In genomic region chr3:100004931-100005330, GRCh38 we compare ENCODE assay signal across 15 cellular contexts.
"Had no signal": no experiment of that assay in that cellular context is flagged by ENCODE, and none has a peak within 500 bp of the region (broad histone marks: within the 10 kb centered on the region; RNA-seq: fewer than 3 reads in every experiment).

No MANE protein-coding gene starts in this region.

- H3K9me3 ChIP-seq: adrenal gland had no signal

- H3K4me3 Mint-ChIP-seq: activated naive CD4-positive, alpha-beta T cell treated with anti-CD3 and anti-CD28 coated beads for 36 hours; T-helper 17 cell; WTC11 had no signal

- H3K27me3 ChIP-seq: adrenal gland, foreskin keratinocyte had no signal

- ATAC-seq: esophagus mucosa; foreskin keratinocyte; sciatic nerve; stimulated activated naive CD8-positive, alpha-beta T cell treated with anti-CD3 and anti-CD28 coated beads, Interleukin-15, Interleukin-2, amounts not matched to agents 100 U/mL and 50 U/mL, for 24 hours; T-helper 17 cell had no signal

- DNase-seq: activated CD4-positive, alpha-beta T cell treated with anti-CD3 and anti-CD28 coated beads for 48 hours; activated CD8-positive, alpha-beta memory T cell treated with anti-CD3 and anti-CD28 coated beads for 24 hours; activated naive CD4-positive, alpha-beta T cell treated with anti-CD3 and anti-CD28 coated beads for 36 hours; adrenal gland; central memory CD4-positive, alpha-beta T cell; foreskin keratinocyte; head of caudate nucleus; naive B cell; posterior cingulate gyrus; stimulated activated CD4-positive, alpha-beta T cell treated with anti-CD3 and anti-CD28 coated beads, Interleukin-2, amount 100 ng/mL, for 48 hours; stimulated activated naive CD8-positive, alpha-beta T cell treated with anti-CD3 and anti-CD28 coated beads, Interleukin-15, Interleukin-2, amounts not matched to agents 100 U/mL and 50 U/mL, for 24 hours; T-helper 17 cell had no signal

- H3K27me3 Mint-ChIP-seq: naive B cell, T-helper 17 cell had no signal

- H3K36me3 Mint-ChIP-seq: naive B cell, WTC11 had no signal

- H3K9me3 Mint-ChIP-seq: activated naive CD4-positive, alpha-beta T cell treated with anti-CD3 and anti-CD28 coated beads for 36 hours; naive B cell; WTC11 had no signal

- H3K36me3 ChIP-seq: adrenal gland had no signal

- H3K27ac ChIP-seq: adrenal gland, foreskin keratinocyte had no signal

- H3K27ac Mint-ChIP-seq: activated naive CD4-positive, alpha-beta T cell treated with anti-CD3 and anti-CD28 coated beads for 36 hours; T-helper 17 cell; WTC11 had no signal

- H3K4me3 ChIP-seq: adrenal gland had no signal
